34 cellular contexts compared by ENCODE assay signal in the genomic region with DNA sequence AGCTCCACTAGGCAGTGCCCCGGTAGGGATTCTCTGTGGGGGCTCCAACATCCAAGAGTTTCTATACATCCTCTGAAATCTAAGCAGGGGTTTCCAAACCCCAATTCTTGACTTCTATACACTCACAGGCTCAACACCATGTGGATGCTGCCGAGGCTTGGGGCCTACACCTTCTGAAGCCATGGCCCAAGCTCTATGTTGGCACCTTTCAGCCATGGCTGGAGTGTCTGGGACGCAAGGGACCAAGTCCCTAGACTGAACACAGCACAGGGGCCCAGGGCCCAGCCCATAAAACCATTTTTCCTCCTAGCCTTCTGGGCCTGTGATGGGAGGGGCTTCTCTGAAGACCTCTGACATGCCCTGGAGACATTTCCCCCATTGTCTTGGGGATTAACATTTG.
"Had no signal": no experiment of that assay in that cellular context is flagged by ENCODE, and none has a peak within 500 bp of the region (broad histone marks: within the 10 kb centered on the region; RNA-seq: fewer than 3 reads in every experiment).

No MANE protein-coding gene starts in this region.

- DNase-seq: Karpas-422, Kasumi-1, KG1, MG63, MM.1S, MV-4-11, NCI-H1048, NCI-H1092, NCI-H1092 treated with DMSO at 0.1 percent for 48 hours, NCI-H1105, NCI-H1105 treated with DMSO at 0.1 percent for 48 hours, NCI-H1417, NCI-H1417 treated with DMSO at 0.1 percent for 48 hours, NCI-H1436, NCI-H1436 treated with DMSO at 0.1 percent for 48 hours, NCI-H146, NCI-H1694, NCI-H1694 treated with DMSO at 0.1 percent for 48 hours, NCI-H187, NCI-H187 treated with DMSO at 0.1 percent for 48 hours, NCI-H1930, NCI-H2029, NCI-H2029 treated with DMSO at 0.1 percent for 48 hours, NCI-H2081, NCI-H2081 treated with DMSO at 0.1 percent for 48 hours, NCI-H2107, NCI-H2171, NCI-H2171 treated with DMSO at 0.1 percent for 48 hours, NCI-H2227 treated with DMSO at 0.1 percent for 48 hours, NCI-H226, NCI-H345, NCI-H446, NCI-H446 treated with DMSO at 0.1 percent for 48 hours had no signal

- H3K36me3 ChIP-seq: MG63 had no signal

- H3K27ac ChIP-seq: KMS-11 had no signal

- H3K9ac ChIP-seq: KMS-11 had no signal

- H3K9me3 ChIP-seq: MG63 had no signal

- H3K4me3 ChIP-seq: MG63 had no signal
